ENCODE assay signal across 2 cellular contexts in genomic region chr6:155894758-155895157, GRCh38.
A peak's percentile ranks its signal among the peaks of the same experiment; 100 is the strongest.
TF ChIP-seq lines count a peak whose summit lies in the region.

No MANE protein-coding gene starts in this region.

TF ChIP-seq in GM23338, 12 proteins besides CTCF, POLR2A, EP300 and RAD21:
- peak; percentile 56; the same call in 1 of the 2 replicates for TF ChIP-seq ZNF462 (CRISPR knock-in tag; IDR thresholded peaks at IDR 0.05)
- TF ChIP-seq STAT1 (IDR thresholded peaks at IDR 0.05; ENCODE audit: unreplicated experiment), result no peak
- TF ChIP-seq POLR2AphosphoS5 (IDR thresholded peaks at IDR 0.05; ENCODE audit: low read depth), result no peak
- TF ChIP-seq REST (IDR thresholded peaks at IDR 0.05; ENCODE audit: unreplicated experiment), result no peak
- TF ChIP-seq NANOG (IDR thresholded peaks at IDR 0.05; ENCODE audit: borderline replicate concordance), result peak; percentile 91
- 0 out of 2 replicates have a peak, but pooled peaks have one; percentile 2 for TF ChIP-seq ETS1 (IDR thresholded peaks at IDR 0.05)
- no peak for TF ChIP-seq CREB1 (CRISPR knock-in tag; IDR thresholded peaks at IDR 0.05; ENCODE audit: low read depth)

TF ChIP-seq in H1, 55 proteins besides CTCF, POLR2A, EP300 and RAD21 (continued from another document):
- TF ChIP-seq USF2 (IDR thresholded peaks at IDR 0.05; ENCODE audit: low read length) (no peak), SP1 (IDR thresholded peaks at IDR 0.05; ENCODE audit: low read depth, low read length) (peak; percentile 50), JUND (IDR thresholded peaks at IDR 0.05; ENCODE audit: low read length) (no peak), CHD7 (IDR thresholded peaks at IDR 0.05; ENCODE audit: insufficient replicate concordance, low read length) (peak; percentile 81), RFX5 (IDR thresholded peaks at IDR 0.05; ENCODE audit: borderline replicate concordance, low read depth, low read length) (no peak), CHD2 (IDR thresholded peaks at IDR 0.05; ENCODE audit: low read length) (no peak), SRF (IDR thresholded peaks at IDR 0.05; ENCODE audit: low read depth, low read length) (no peak), ATF2 (IDR thresholded peaks at IDR 0.05; ENCODE audit: low read length) (no peak), YY1 (IDR thresholded peaks at IDR 0.05; ENCODE audit: low read depth, low read length) (no peak), ATF3 (IDR thresholded peaks at IDR 0.05; ENCODE audit: insufficient read depth, low read depth, low read length) (no peak), SIX5 (IDR thresholded peaks at IDR 0.05; ENCODE audit: low read depth, low read length) (no peak), TEAD4 (IDR thresholded peaks at IDR 0.05; ENCODE audit: low read depth, low read length) (no peak)
